ENCODE assay signal across 1 cellular context in genomic region chr2:118974103-118974911, GRCh38.
TF ChIP-seq lines count a peak whose summit lies in the region.

No MANE protein-coding gene starts in this region.

TF ChIP-seq in H1, 55 proteins besides CTCF, POLR2A, EP300 and RAD21 (continued from another document):
- TF ChIP-seq CEBPB (IDR thresholded peaks at IDR 0.05; ENCODE audit: low read depth, low read length), result no peak
- TF ChIP-seq RFX5 (IDR thresholded peaks at IDR 0.05; ENCODE audit: borderline replicate concordance, low read depth, low read length), result no peak
- no peak for TF ChIP-seq POU5F1 (IDR thresholded peaks at IDR 0.05; ENCODE audit: low read depth, low read length)
- TF ChIP-seq SIX5 (IDR thresholded peaks at IDR 0.05; ENCODE audit: low read depth, low read length), result no peak
- TF ChIP-seq SIRT6 (IDR thresholded peaks at IDR 0.05; ENCODE audit: low read length), result no peak
- TF ChIP-seq, protein P1, sequence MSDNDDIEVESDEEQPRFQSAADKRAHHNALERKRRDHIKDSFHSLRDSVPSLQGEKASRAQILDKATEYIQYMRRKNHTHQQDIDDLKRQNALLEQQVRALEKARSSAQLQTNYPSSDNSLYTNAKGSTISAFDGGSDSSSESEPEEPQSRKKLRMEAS (IDR thresholded peaks at IDR 0.05), result no peak
- TF ChIP-seq MAFK (IDR thresholded peaks at IDR 0.05; ENCODE audit: low read depth, low read length), result no peak
- no peak for TF ChIP-seq RXRA (IDR thresholded peaks at IDR 0.05; ENCODE audit: insufficient read depth, low read depth, low read length)
- no peak for TF ChIP-seq TBP (IDR thresholded peaks at IDR 0.05; ENCODE audit: low read depth, low read length)
- no peak for TF ChIP-seq SIN3A (conservative IDR thresholded peaks at IDR 0.05 in 1 of 2, IDR thresholded peaks at IDR 0.05 in 1 of 2; ENCODE audit: low read depth in 1 of 2, low read length in 2 of 2)
- TF ChIP-seq EGR1 (IDR thresholded peaks at IDR 0.05; ENCODE audit: borderline replicate concordance, low read depth, low read length), result no peak
- TF ChIP-seq KDM4A (IDR thresholded peaks at IDR 0.05; ENCODE audit: low read depth, low read length, severe bottlenecking), result no peak
